Comparison of ENCODE assay signal across 7 cellular contexts in the genomic region with DNA sequence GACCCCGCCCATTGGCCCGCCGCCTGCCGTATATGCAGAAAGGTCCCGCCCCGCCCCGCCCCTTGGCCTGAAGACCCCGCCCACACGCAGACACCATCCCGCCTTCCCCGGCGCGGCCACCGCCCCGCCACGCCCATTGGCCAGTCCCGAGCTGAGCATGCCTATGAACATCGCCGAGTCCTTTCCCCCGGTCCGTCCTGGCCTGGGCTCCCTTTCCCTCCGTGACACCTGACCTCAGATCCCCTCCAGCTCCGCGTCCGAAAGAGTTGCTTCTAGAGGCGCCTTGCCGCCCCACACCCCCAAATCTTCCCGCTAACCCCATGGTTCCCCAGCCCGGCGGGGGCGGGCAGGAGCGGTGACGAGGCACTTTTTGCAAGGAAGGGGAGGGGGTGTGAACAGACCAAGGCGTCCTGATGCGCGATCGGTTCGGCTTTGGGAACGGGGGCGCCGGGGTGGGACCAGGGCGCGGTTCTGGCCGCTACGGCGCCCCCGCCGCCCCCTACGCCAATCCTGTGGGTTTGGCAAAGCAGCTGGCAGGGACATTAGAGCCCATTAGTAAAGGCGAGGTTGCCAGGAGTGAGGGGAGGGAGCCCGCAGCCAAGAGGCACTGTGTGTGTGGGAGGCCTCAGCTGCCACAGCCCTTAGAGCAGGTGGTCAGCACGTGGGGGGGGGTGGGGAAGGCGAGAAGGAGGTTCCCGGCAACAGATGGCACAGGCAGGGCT. TPM values are rescaled to one million over a fixed set of nuclear protein-coding genes. Genes with fewer than 3 reads are reported as not detected.
A peak's percentile ranks its signal among the peaks of the same experiment; 100 is the strongest.
DNase-seq lines count a peak whose midpoint lies in the region; ATAC-seq, FAIRE-seq and TF ChIP-seq lines count a peak whose summit lies in the region.

No MANE protein-coding gene starts in this region.

- DNase-seq in GM18507 (ENCODE audit: extremely low spot score, insufficient read length, low read depth) = peak; percentile 98
- peak; percentile 85 for DNase-seq in NCI-H460 (ENCODE audit: extremely low read depth, low read depth)
- peak; percentile 81 to 90 for DNase-seq in activated CD4-positive, alpha-beta T cell treated with anti-CD3 and anti-CD28 coated beads for 24 hours (ENCODE audit: low read depth in 2 of 2)
- DNase-seq in cerebellar nuclear complex (lab: John Stamatoyannopoulos, UW) = peak; percentile 61 to 62
- peak; percentile 28 for DNase-seq in kidney epithelial cell (ENCODE audit: low read depth)
- DNase-seq in stimulated activated CD4-positive, alpha-beta T cell treated with anti-CD3 and anti-CD28 coated beads, Interleukin-15, amount 100 ng/mL, for 24 hours = peak; percentile 93

- peak; percentile 84 for FAIRE-seq in GM18507 (lab: Jason Lieb, UNC)

- TF ChIP-seq CTCF in kidney epithelial cell (IDR thresholded peaks at IDR 0.05; ENCODE audit: insufficient read depth, low read length, poor library complexity, severe bottlenecking) = no peak

- H3K27me3 ChIP-seq in kidney epithelial cell (ENCODE audit: control insufficient read depth, insufficient read depth, low read length) = no peaks in the 10 kb centered on the region

- peak; percentile 52 for ATAC-seq in HG03175 (IDR thresholded peaks at IDR 0.05; ENCODE audit: unreplicated experiment)

- peak overlapping the region; percentile 70 for H3K4me3 ChIP-seq in kidney epithelial cell (ENCODE audit: low read depth, low read length)

- H3K36me3 ChIP-seq in kidney epithelial cell (ENCODE audit: control insufficient read depth, insufficient read depth, low read length) = peaks cover 1% of the 10 kb centered on the region

RNA-seq across cellular contexts. Expression of a gene that starts 0.4 kb away (rescaled TPM):
- 9.8 and 10.8 TPM in 2 replicates for total RNA-seq in NCI-H460 (2014; rRNA removed; shearing (Covaris generic))
- polyA plus RNA-seq in NCI-H460 (2014; cell fraction: nucleus; rRNA removed) = 30.4 and 43.1 TPM in 2 replicates
- total RNA-seq in kidney epithelial cell = 12.6 and 20.0 TPM in 2 replicates

RNA-seq across cellular contexts. Expression of a gene that starts 25.8 kb away (rescaled TPM):
- total RNA-seq in NCI-H460 (2014; rRNA removed; shearing (Covaris generic)) = 22.9 and 30.7 TPM in 2 replicates
- 95.6 and 99.5 TPM in 2 replicates for polyA plus RNA-seq in NCI-H460 (2014; cell fraction: nucleus; rRNA removed)
- 20.0 and 30.4 TPM in 2 replicates for total RNA-seq in kidney epithelial cell

RNA-seq across cellular contexts. Expression of a gene that starts 26.1 kb away (rescaled TPM):
- 5.2 and 6.2 TPM in 2 replicates for total RNA-seq in NCI-H460 (2014; rRNA removed; shearing (Covaris generic))
- 6.7 and 8.1 TPM in 2 replicates for polyA plus RNA-seq in NCI-H460 (2014; cell fraction: nucleus; rRNA removed)
- 25.8 and 40.2 TPM in 2 replicates for total RNA-seq in kidney epithelial cell

RNA-seq across cellular contexts. Expression of a gene that starts 59.4 kb away (rescaled TPM):
- total RNA-seq in NCI-H460 (2014; rRNA removed; shearing (Covaris generic)) = 1.6 and 2.1 TPM in 2 replicates
- polyA plus RNA-seq in NCI-H460 (2014; cell fraction: nucleus; rRNA removed) = 1.2 and 2.0 TPM in 2 replicates
- total RNA-seq in kidney epithelial cell = 7.2 and 8.8 TPM in 2 replicates

Comparison
In these comparisons a context has a peak if more than half of its experiments do, and no peak if none do; other contexts are left out.
1. Peak in every context shown above with its lines: DNase-seq, ATAC-seq and H3K4me3 ChIP-seq.
2. DNase-seq: peak in every context shown above with its lines; median percentile 98 in GM18507; 93 in stimulated activated CD4-positive, alpha-beta T cell treated with anti-CD3 and anti-CD28 coated beads, Interleukin-15, amount 100 ng/mL, for 24 hours; 86 in activated CD4-positive, alpha-beta T cell treated with anti-CD3 and anti-CD28 coated beads for 24 hours; 85 in NCI-H460; 62 in cerebellar nuclear complex; 28 in kidney epithelial cell.